ENCODE assay signal across 8 cellular contexts in the genomic region with DNA sequence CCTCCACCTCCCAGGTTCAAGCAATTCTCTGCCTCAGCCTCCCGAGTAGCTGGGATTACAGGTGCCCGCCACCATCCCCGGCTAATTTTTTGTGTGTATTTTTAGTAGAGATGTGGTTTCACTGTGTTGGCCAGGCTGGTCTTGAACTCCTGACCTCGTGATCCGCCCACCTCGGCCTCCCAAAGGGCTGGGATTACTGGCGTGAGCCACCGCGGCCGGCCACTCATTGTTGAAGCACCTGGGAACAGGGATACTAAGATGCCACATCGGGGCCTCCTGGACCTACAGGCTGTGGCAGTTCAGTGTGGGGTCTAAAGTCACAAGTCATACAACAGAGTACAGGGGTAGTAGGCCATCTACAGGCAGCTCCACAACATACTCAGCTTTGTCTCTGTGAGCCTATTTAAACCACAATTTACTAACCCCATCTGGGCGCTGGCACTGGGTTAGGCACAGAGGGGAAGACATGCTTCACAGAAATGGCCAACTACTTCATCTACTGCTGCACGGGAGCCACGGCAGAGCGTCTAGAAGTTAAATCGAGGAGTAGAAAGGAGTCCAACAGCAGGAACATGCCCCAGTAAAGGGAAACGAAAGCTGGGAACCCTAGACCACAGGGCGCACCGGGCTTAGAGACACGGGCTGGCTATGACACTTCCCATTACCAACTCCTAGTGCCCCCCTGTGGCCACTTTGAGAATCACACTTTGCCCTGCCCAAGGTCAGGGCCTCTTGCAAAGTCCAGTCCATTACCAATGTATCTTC. TPM values are rescaled to one million over a fixed set of nuclear protein-coding genes. Genes with fewer than 3 reads are reported as not detected.
DNase-seq lines count a peak whose midpoint lies in the region; ATAC-seq, FAIRE-seq and TF ChIP-seq lines count a peak whose summit lies in the region.

No MANE protein-coding gene starts in this region.

- H3K27me3 ChIP-seq in bronchial epithelial cell (ENCODE audit: control insufficient read depth, insufficient read depth, low read length) = no peaks in the 10 kb centered on the region

- no peak for ATAC-seq in HG03159 (IDR thresholded peaks at IDR 0.05; ENCODE audit: unreplicated experiment)

- peak; percentile 79 for TF ChIP-seq CTCF in VCaP (conservative IDR thresholded peaks at IDR 0.05)
- peak; percentile 87 for TF ChIP-seq CTCF in bronchial epithelial cell (IDR thresholded peaks at IDR 0.05; ENCODE audit: insufficient read depth, low read length, severe bottlenecking)

- H3K36me3 ChIP-seq in bronchial epithelial cell (ENCODE audit: control insufficient read depth, insufficient read depth, low read length) = peaks cover 12% of the 10 kb centered on the region

- no peak overlapping the region for H3K4me3 ChIP-seq in bronchial epithelial cell (ENCODE audit: low read depth, low read length)

- no peak for FAIRE-seq in bronchial epithelial cell (lab: Jason Lieb, UNC)

- DNase-seq in activated gamma-delta T cell treated with Interleukin-2 at 50 U/mL for 16 hours (peak; percentile 90), activated gamma-delta T cell (lab: John Stamatoyannopoulos, UW) (no peak), NCI-H2081 treated with DMSO at 0.1 percent for 48 hours (lab: John Stamatoyannopoulos, UW) (peak; percentile 19), bronchial epithelial cell (ENCODE audit: low read depth) (peak; percentile 74), islet precursor cell (peak; percentile 98)
- peak; percentile 77 to 96 (median 81) for DNase-seq in stimulated activated CD4-positive, alpha-beta T cell treated with anti-CD3 and anti-CD28 coated beads, Interleukin-12 subunit alpha, Interleukin-12 subunit beta, amount 100 ng/mL, for 48 hours (ENCODE audit: low read depth in 2 of 3, low spot score in 1 of 3)

- H3K27ac ChIP-seq in VCaP = no peak overlapping the region

RNA-seq across cellular contexts. Expression of gene VAMP2, which starts 4.3 kb away (rescaled TPM):
- total RNA-seq in bronchial epithelial cell = 2.1 and 4.4 TPM in 2 replicates

RNA-seq across cellular contexts. Expression of gene PER1, which starts 6.2 kb away (rescaled TPM):
- total RNA-seq in bronchial epithelial cell = 21.9 and 26.4 TPM in 2 replicates

RNA-seq across cellular contexts. Expression of gene TMEM107, which starts 17.7 kb away (rescaled TPM):
- total RNA-seq in bronchial epithelial cell = 20.2 and 24.2 TPM in 2 replicates

RNA-seq across cellular contexts. Expression of gene BORCS6, which starts 31.5 kb away (rescaled TPM):
- total RNA-seq in bronchial epithelial cell = 6.5 and 6.8 TPM in 2 replicates

RNA-seq across cellular contexts. Expression of gene HES7, which starts 34.5 kb away (rescaled TPM):
- total RNA-seq in bronchial epithelial cell = 0.13 and 1.3 TPM in 2 replicates
